Comparison of ENCODE assay signal across 12 cellular contexts in the genomic region with DNA sequence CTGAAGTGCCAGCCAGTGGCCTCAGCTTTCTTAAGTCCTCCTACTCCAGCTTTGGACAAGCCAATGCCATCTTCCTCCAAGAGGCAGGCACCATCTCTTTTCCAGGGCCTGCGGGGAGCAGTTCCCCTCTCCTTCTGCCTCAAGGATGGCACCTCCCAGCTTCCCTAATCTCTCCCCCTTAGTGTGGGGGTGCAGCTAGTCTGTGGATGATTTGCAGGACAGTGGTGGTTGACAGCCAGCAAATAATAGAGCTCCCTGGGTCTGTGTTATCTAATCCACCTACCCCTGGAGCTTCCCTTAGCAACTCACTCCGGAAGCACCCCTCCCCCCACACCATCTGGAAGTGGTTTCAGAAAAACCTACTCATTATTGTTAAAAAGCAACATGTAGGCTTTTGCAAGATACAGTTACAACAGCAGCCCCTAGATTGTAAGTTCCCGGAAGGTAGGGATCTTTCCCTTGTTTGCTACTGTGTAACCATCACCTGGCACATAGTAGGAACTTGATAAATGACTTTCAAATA.
A peak's percentile ranks its signal among the peaks of the same experiment; 100 is the strongest.
DNase-seq lines count a peak whose midpoint lies in the region; ATAC-seq and TF ChIP-seq lines count a peak whose summit lies in the region.
"Had no signal": no experiment of that assay in that cellular context is flagged by ENCODE, and none has a peak within 500 bp of the region (broad histone marks: within the 10 kb centered on the region; RNA-seq: fewer than 3 reads in every experiment).

No MANE protein-coding gene starts in this region.

- no peak overlapping the region; the same call in 1 of the 2 replicates for H3K27ac ChIP-seq in HUES6 (ENCODE audit: low read depth, low read length)
- no peak overlapping the region for H3K27ac ChIP-seq in left lung
- H3K27ac ChIP-seq: cardiac muscle cell, VCaP had no signal

- H3K27me3 ChIP-seq in HUES6 (ENCODE audit: control insufficient read depth, insufficient read depth, low read length) = no peaks in the 10 kb centered on the region
- no peaks in the 10 kb centered on the region for H3K27me3 ChIP-seq in left lung
- H3K27me3 ChIP-seq: cardiac muscle cell had no signal

- H3K36me3 Mint-ChIP-seq in T-helper 2 cell treated with Interferon-gamma antibody and Interleukin-4, amounts not matched to agents 5 μg/mL and 100 μg/mL, for 36 hours (ENCODE audit: low read depth) = peaks cover 12% of the 10 kb centered on the region

- no peaks in the 10 kb centered on the region for H3K9me3 Mint-ChIP-seq in T-helper 2 cell treated with Interferon-gamma antibody and Interleukin-4, amounts not matched to agents 5 μg/mL and 100 μg/mL, for 36 hours

- H3K9me3 ChIP-seq in HUES6 (ENCODE audit: control insufficient read depth, insufficient read depth, low read depth, low read length) = peaks cover 3% of the 10 kb centered on the region; the same call in 1 of the 2 replicates
- no peaks in the 10 kb centered on the region for H3K9me3 ChIP-seq in left lung

- H3K27ac Mint-ChIP-seq in T-helper 2 cell treated with Interferon-gamma antibody and Interleukin-4, amounts not matched to agents 5 μg/mL and 100 μg/mL, for 36 hours = peak overlapping the region; percentile 41

- intact Hi-C loops in left lung (cut with DNase I) = no loop called here

- ATAC-seq in GM19455 (IDR thresholded peaks at IDR 0.05; ENCODE audit: unreplicated experiment) (no peak), left lung (no peak)

- no peak for TF ChIP-seq CTCF in left lung (IDR thresholded peaks at IDR 0.05)

- H3K4me1 ChIP-seq in HUES6 (ENCODE audit: control insufficient read depth, insufficient read depth, low read length) (peaks cover 66% of the 10 kb centered on the region), left lung (peaks cover 0 to 14% of the 10 kb centered on the region in 2 donors)

- H3K27me3 Mint-ChIP-seq in T-helper 2 cell treated with Interferon-gamma antibody and Interleukin-4, amounts not matched to agents 5 μg/mL and 100 μg/mL, for 36 hours (ENCODE audit: low read depth) = no peaks in the 10 kb centered on the region

- H3K4me3 ChIP-seq in HUES6 (ENCODE audit: low read depth, low read length) = no peak overlapping the region
- no peak overlapping the region for H3K4me3 ChIP-seq in left lung
- H3K4me3 ChIP-seq: cardiac muscle cell had no signal

- H3K4me1 Mint-ChIP-seq in T-helper 2 cell treated with Interferon-gamma antibody and Interleukin-4, amounts not matched to agents 5 μg/mL and 100 μg/mL, for 36 hours (ENCODE audit: low read depth) = peaks cover 47% of the 10 kb centered on the region

- H3K9ac ChIP-seq in HUES6 (ENCODE audit: low read length) = peak overlapping the region; percentile 0

- H3K4me3 Mint-ChIP-seq in T-helper 2 cell treated with Interferon-gamma antibody and Interleukin-4, amounts not matched to agents 5 μg/mL and 100 μg/mL, for 36 hours = peak overlapping the region; percentile 66

- H3K36me3 ChIP-seq in HUES6 (ENCODE audit: control insufficient read depth, insufficient read depth, low read length) (no peaks in the 10 kb centered on the region), left lung (no peaks in the 10 kb centered on the region)
- H3K36me3 ChIP-seq: cardiac muscle cell had no signal

- peak; percentile 6 for DNase-seq in NK-92 treated with Interleukin-12 subunit alpha and Interleukin-12 subunit beta, amount 100 ng/mL, for 24 hours (lab: John Stamatoyannopoulos, UW)
- DNase-seq in NK-92 (lab: John Stamatoyannopoulos, UW; ENCODE audit: unreplicated experiment) (no peak), iris pigment epithelial cell (ENCODE audit: low read depth) (peak; percentile 29), HUDEP-2 (lab: John Stamatoyannopoulos, UW; ENCODE audit: unreplicated experiment in 76 of 76) (no peak), left lung (no peak)
- DNase-seq in T-helper 2 cell treated with Interferon-gamma antibody and Interleukin-4, amounts not matched to agents 5 μg/mL and 100 μg/mL, for 36 hours (ENCODE audit: low spot score) = peak; percentile 27
- DNase-seq: ACHN, NCI-H345 had no signal

Comparison
In these comparisons a context has a peak if more than half of its experiments do, and no peak if none do; other contexts are left out.
1. DNase-seq: peak in NK-92 treated with Interleukin-12 subunit alpha and Interleukin-12 subunit beta, amount 100 ng/mL, for 24 hours (single experiment), T-helper 2 cell treated with Interferon-gamma antibody and Interleukin-4, amounts not matched to agents 5 μg/mL and 100 μg/mL, for 36 hours (single experiment) and iris pigment epithelial cell (single experiment); none in NK-92 (single experiment), HUDEP-2 (0 of 76) and left lung (0 of 2).